ENCODE assay signal across 1 cellular context in genomic region chr20:32480361-32481199, GRCh38.
A peak's percentile ranks its signal among the peaks of the same experiment; 100 is the strongest.
TF ChIP-seq lines count a peak whose summit lies in the region.

No MANE protein-coding gene starts in this region.

TF ChIP-seq in HepG2, 621 proteins besides CTCF, POLR2A, EP300 and RAD21 (continued from another document and continues in another):
- no peak for TF ChIP-seq ZNF318 (CRISPR knock-in tag; IDR thresholded peaks at IDR 0.05)
- TF ChIP-seq AHR (CRISPR knock-in tag; IDR thresholded peaks at IDR 0.05) = no peak
- no peak for TF ChIP-seq MED8 (CRISPR knock-in tag; IDR thresholded peaks at IDR 0.05; ENCODE audit: insufficient replicate concordance)
- TF ChIP-seq THAP9 (CRISPR knock-in tag; IDR thresholded peaks at IDR 0.05; ENCODE audit: borderline replicate concordance) = peak; percentile 30; the same call in 1 of the 2 replicates
- 0 out of 2 replicates have a peak, but pooled peaks have one; percentile 12 for TF ChIP-seq ZBTB14 (CRISPR knock-in tag; IDR thresholded peaks at IDR 0.05)
- no peak for TF ChIP-seq ZNF609 (CRISPR knock-in tag; IDR thresholded peaks at IDR 0.05; ENCODE audit: borderline replicate concordance)
- TF ChIP-seq CBX5 (CRISPR knock-in tag; IDR thresholded peaks at IDR 0.05; ENCODE audit: borderline replicate concordance) = no peak
- TF ChIP-seq DNMT3B (CRISPR knock-in tag; conservative IDR thresholded peaks at IDR 0.05) = no peak
- no peak for TF ChIP-seq PRMT3 (CRISPR knock-in tag; IDR thresholded peaks at IDR 0.05; ENCODE audit: borderline replicate concordance, low read depth)
- TF ChIP-seq HHEX (CRISPR knock-in tag; IDR thresholded peaks at IDR 0.05) = 0 out of 2 replicates have a peak, but pooled peaks have one; percentile 21
- no peak for TF ChIP-seq ZNF790 (CRISPR knock-in tag; IDR thresholded peaks at IDR 0.05; ENCODE audit: borderline replicate concordance)
- no peak for TF ChIP-seq CAMTA2 (CRISPR knock-in tag; IDR thresholded peaks at IDR 0.05; ENCODE audit: borderline replicate concordance)
- TF ChIP-seq GATAD2A (CRISPR knock-in tag; IDR thresholded peaks at IDR 0.05) = no peak
- 0 out of 2 replicates have a peak, but pooled peaks have one; percentile 17 for TF ChIP-seq ZNF776 (CRISPR knock-in tag; IDR thresholded peaks at IDR 0.05)
- peak; percentile 19; the same call in 1 of the 2 replicates for TF ChIP-seq SALL1 (CRISPR knock-in tag; IDR thresholded peaks at IDR 0.05)
- TF ChIP-seq MYC (CRISPR knock-in tag; IDR thresholded peaks at IDR 0.05; ENCODE audit: borderline replicate concordance) = 0 out of 2 replicates have a peak, but pooled peaks have one; percentile 13
- TF ChIP-seq KDM2A (CRISPR knock-in tag; IDR thresholded peaks at IDR 0.05; ENCODE audit: borderline replicate concordance, low read depth) = no peak
- TF ChIP-seq EZH2 (conservative IDR thresholded peaks at IDR 0.05; ENCODE audit: low read depth, low read length) = no peak
- TF ChIP-seq REXO4 (CRISPR knock-in tag; IDR thresholded peaks at IDR 0.05; ENCODE audit: borderline replicate concordance) = no peak
- TF ChIP-seq POGZ (CRISPR knock-in tag; IDR thresholded peaks at IDR 0.05) = no peak
- TF ChIP-seq GTF2F1 (IDR thresholded peaks at IDR 0.05; ENCODE audit: low read length) = no peak
- TF ChIP-seq ZNF234 (CRISPR knock-in tag; conservative IDR thresholded peaks at IDR 0.05) = no peak
- TF ChIP-seq ZNF547 (CRISPR knock-in tag; IDR thresholded peaks at IDR 0.05) = no peak
- no peak for TF ChIP-seq THYN1 (CRISPR knock-in tag; IDR thresholded peaks at IDR 0.05; ENCODE audit: borderline replicate concordance, low read depth)
- TF ChIP-seq TEAD2 (CRISPR knock-in tag; IDR thresholded peaks at IDR 0.05) = 0 out of 2 replicates have a peak, but pooled peaks have one; percentile 29
- no peak for TF ChIP-seq MXD4 (CRISPR knock-in tag; IDR thresholded peaks at IDR 0.05)
- no peak for TF ChIP-seq ZBTB25 (CRISPR knock-in tag; IDR thresholded peaks at IDR 0.05)
- TF ChIP-seq BRD4 (CRISPR knock-in tag; IDR thresholded peaks at IDR 0.05) = 0 out of 2 replicates have a peak, but pooled peaks have one; percentile 28
- 0 out of 2 replicates have a peak, but pooled peaks have one; percentile 20 for TF ChIP-seq ZNF263 (CRISPR knock-in tag; IDR thresholded peaks at IDR 0.05)
- peak; percentile 32 for TF ChIP-seq ZNF687 (CRISPR knock-in tag; IDR thresholded peaks at IDR 0.05)
- no peak for TF ChIP-seq KMT2A (CRISPR knock-in tag; IDR thresholded peaks at IDR 0.05)
